Comparison of ENCODE assay signal across 37 cellular contexts in genomic region chr3:1135194-1135593, GRCh38. TPM values are rescaled to one million over a fixed set of nuclear protein-coding genes. Genes with fewer than 3 reads are reported as not detected.
"Had no signal": no experiment of that assay in that cellular context is flagged by ENCODE, and none has a peak within 500 bp of the region (broad histone marks: within the 10 kb centered on the region; RNA-seq: fewer than 3 reads in every experiment).

No MANE protein-coding gene starts in this region.

- H3K4me1 ChIP-seq: adrenal gland, ascending aorta, body of pancreas, breast epithelium had no signal

- H3K27ac ChIP-seq: adrenal gland, ascending aorta, body of pancreas, brain microvascular endothelial cell, breast epithelium, cardiac muscle cell had no signal

- H3K9me3 ChIP-seq: adrenal gland, ascending aorta, body of pancreas, breast epithelium had no signal

- H3K36me3 ChIP-seq: adrenal gland, ascending aorta, brain microvascular endothelial cell, breast epithelium, cardiac muscle cell had no signal

- H3K27me3 ChIP-seq: adrenal gland, ascending aorta, body of pancreas, brain microvascular endothelial cell, breast epithelium had no signal

- DNase-seq: activated effector memory CD4-positive, alpha-beta T cell treated with anti-CD3 and anti-CD28 coated beads, Interleukin-2, amount 50 U/mL, for 16 hours; activated effector memory CD4-positive, alpha-beta T cell treated with Interleukin-2 at 50 U/mL for 16 hours; activated gamma-delta T cell; activated gamma-delta T cell treated with Interleukin-2 at 50 U/mL for 16 hours; activated naive CD4-positive, alpha-beta T cell; activated naive CD4-positive, alpha-beta T cell treated with anti-CD3 and anti-CD28 coated beads for 36 hours; activated naive CD4-positive, alpha-beta T cell treated with anti-CD3 and anti-CD28 coated beads, Interleukin-2, amount 10 ng/mL, durations not matched to agents 7 days and 5 days; activated naive CD4-positive, alpha-beta T cell treated with anti-CD3 and anti-CD28 coated beads, Interleukin-2, amount 50 U/mL, for 16 hours; activated naive CD4-positive, alpha-beta T cell treated with Interleukin-2 at 50 U/mL for 16 hours; activated naive CD8-positive, alpha-beta T cell treated with anti-CD3 and anti-CD28 coated beads for 36 hours; activated naive CD8-positive, alpha-beta T cell treated with anti-CD3 and anti-CD28 coated beads, Interleukin-2, amount 10 ng/mL, durations not matched to agents 7 days and 5 days; activated naive CD8-positive, alpha-beta T cell treated with anti-CD3 and anti-CD28 coated beads, Interleukin-2, amount 50 U/mL, for 24 hours; activated T-cell treated with anti-CD3 and anti-CD28 coated beads for 4 hours; activated T-cell treated with anti-CD3 and anti-CD28 coated beads, Interleukin-2, amount 50 U/mL, for 1 hour; activated T-cell treated with anti-CD3 and anti-CD28 coated beads, Interleukin-2, amount 50 U/mL, for 24 hours; activated T-cell treated with anti-CD3 and anti-CD28 coated beads, Interleukin-2, amount 50 U/mL, for 4 hours; activated T-cell treated with anti-CD3 and anti-CD28 coated beads, Interleukin-2, amount 50 U/mL, for 48 hours; activated T-cell treated with anti-CD3 and anti-CD28 coated beads, Interleukin-2, amount 50 U/mL, for 72 hours; adrenal gland; amniotic stem cell; amygdala; anterior cingulate cortex; aorta; body of pancreas; brain microvascular endothelial cell; caudate nucleus; central memory CD4-positive, alpha-beta T cell; cerebellar nuclear complex had no signal

- H3K4me3 ChIP-seq: adrenal gland, ascending aorta, body of pancreas, breast epithelium, cardiac muscle cell had no signal

- ATAC-seq: activated naive CD4-positive, alpha-beta T cell treated with anti-CD3 and anti-CD28 coated beads, Interleukin-2, amount 50 U/mL, for 72 hours; activated naive CD8-positive, alpha-beta T cell treated with anti-CD3 and anti-CD28 coated beads, Interleukin-2, amount 50 U/mL, for 24 hours; activated T-cell treated with anti-CD3 and anti-CD28 coated beads, Interleukin-2, amount 50 U/mL, for 4 hours; activated T-cell treated with anti-CD3 and anti-CD28 coated beads, Interleukin-2, amount 50 U/mL, for 72 hours; activated T-helper 17 cell treated with anti-CD3 and anti-CD28 coated beads, Interleukin-2, amount 50 U/mL, for 72 hours; body of pancreas had no signal

RNA-seq across cellular contexts. Expression of gene CNTN6, which starts 42.4 kb away (rescaled TPM):
- total RNA-seq: activated naive CD4-positive, alpha-beta T cell treated with anti-CD3 and anti-CD28 coated beads for 36 hours; activated naive CD4-positive, alpha-beta T cell treated with anti-CD3 and anti-CD28 coated beads, Interleukin-2, amount 50 U/mL, for 72 hours; activated naive CD8-positive, alpha-beta T cell treated with anti-CD3 and anti-CD28 coated beads for 36 hours; activated naive CD8-positive, alpha-beta T cell treated with anti-CD3 and anti-CD28 coated beads, Interleukin-2, amount 10 ng/mL, durations not matched to agents 7 days and 5 days; activated T-cell treated with anti-CD3 and anti-CD28 coated beads, Interleukin-2, amount 50 U/mL, for 4 hours; activated T-cell treated with anti-CD3 and anti-CD28 coated beads, Interleukin-2, amount 50 U/mL, for 72 hours; activated T-helper 1 cell treated with anti-CD3 and anti-CD28 coated beads, Interleukin-12 subunit alpha, Interleukin-12 subunit beta, Interleukin-2, Interleukin-4 antibody, amounts not matched to agents 30 ng/mL and 10 ng/mL and 1 ng/mL, durations not matched to agents 14 hours and 24 hours and 36 hours; activated T-helper 17 cell treated with anti-CD3 and anti-CD28 coated beads, Interleukin-2, amount 50 U/mL, for 72 hours; activated T-helper 2 cell treated with anti-CD3 and anti-CD28 coated beads, Interferon-gamma antibody, Interleukin-2, Interleukin-4, amounts not matched to agents 10 μg/mL and 5 μg/mL and 100 μg/mL, durations not matched to agents 14 hours and 24 hours and 36 hours; ascending aorta; astrocyte; body of pancreas; bronchial epithelial cell had no signal
- polyA plus RNA-seq: cardiac muscle cell had no signal
